In genomic region chr16:89965447-89966225, GRCh38 we compare ENCODE assay signal across 22 cellular contexts.
"Had no signal": no experiment of that assay in that cellular context is flagged by ENCODE, and none has a peak within 500 bp of the region (broad histone marks: within the 10 kb centered on the region; RNA-seq: fewer than 3 reads in every experiment).

No MANE protein-coding gene starts in this region.

- H3K27me3 ChIP-seq: adrenal gland had no signal

- H3K27me3 Mint-ChIP-seq: activated CD8-positive, alpha-beta T cell treated with anti-CD3 and anti-CD28 coated beads for 36 hours; activated naive CD8-positive, alpha-beta T cell treated with anti-CD3 and anti-CD28 coated beads, Interleukin-2, amount 10 ng/mL, durations not matched to agents 7 days and 5 days had no signal

- H3K9me3 ChIP-seq: adrenal gland had no signal

- H3K4me3 Mint-ChIP-seq: activated CD8-positive, alpha-beta T cell treated with anti-CD3 and anti-CD28 coated beads for 36 hours; activated naive CD8-positive, alpha-beta T cell treated with anti-CD3 and anti-CD28 coated beads, Interleukin-2, amount 10 ng/mL, durations not matched to agents 7 days and 5 days; T-helper 1 cell treated with Interleukin-12 subunit alpha and Interleukin-12 subunit beta and Interleukin-4 antibody, amounts not matched to agents 30 μg/mL and 1 μg/mL, for 36 hours had no signal

- H3K4me1 ChIP-seq: adrenal gland had no signal

- DNase-seq: activated CD4-positive, alpha-beta T cell treated with anti-CD3 and anti-CD28 coated beads for 4 hours; activated CD8-positive, alpha-beta memory T cell treated with anti-CD3 and anti-CD28 coated beads, Interleukin-2, amount 50 U/mL, for 48 hours; activated CD8-positive, alpha-beta T cell treated with anti-CD3 and anti-CD28 coated beads for 36 hours; activated naive CD4-positive, alpha-beta T cell treated with anti-CD3 and anti-CD28 coated beads, Interleukin-2, amount 50 U/mL, for 16 hours; activated naive CD8-positive, alpha-beta T cell treated with anti-CD3 and anti-CD28 coated beads, Interleukin-2, amount 10 ng/mL, durations not matched to agents 7 days and 5 days; activated T-cell treated with anti-CD3 and anti-CD28 coated beads, Interleukin-2, amount 50 U/mL, for 1 hour; adrenal gland; anterior cingulate cortex; IMR-90; Kasumi-1; KBM-7; NCI-H1105 treated with DMSO at 0.1 percent for 48 hours; NCI-H146; NCI-H1930; NCI-H2171; NCI-H2227 treated with DMSO at 0.1 percent for 48 hours; NCI-H526; NCI-H82; OCI-M1; SHP77 treated with DMSO at 0.1 percent for 48 hours had no signal

- H3K4me3 ChIP-seq: adrenal gland had no signal

- H3K27ac ChIP-seq: adrenal gland, RWPE1 had no signal

- H3K9me3 Mint-ChIP-seq: T-helper 1 cell treated with Interleukin-12 subunit alpha and Interleukin-12 subunit beta and Interleukin-4 antibody, amounts not matched to agents 30 μg/mL and 1 μg/mL, for 36 hours had no signal

- H3K27ac Mint-ChIP-seq: activated CD8-positive, alpha-beta T cell treated with anti-CD3 and anti-CD28 coated beads for 36 hours; activated naive CD8-positive, alpha-beta T cell treated with anti-CD3 and anti-CD28 coated beads, Interleukin-2, amount 10 ng/mL, durations not matched to agents 7 days and 5 days; T-helper 1 cell treated with Interleukin-12 subunit alpha and Interleukin-12 subunit beta and Interleukin-4 antibody, amounts not matched to agents 30 μg/mL and 1 μg/mL, for 36 hours had no signal
